Comparison of ENCODE assay signal across 11 cellular contexts in genomic region chr17:8243827-8244226, GRCh38.
DNase-seq lines count a peak whose midpoint lies in the region; TF ChIP-seq lines count a peak whose summit lies in the region.
"Had no signal": no experiment of that assay in that cellular context is flagged by ENCODE, and none has a peak within 500 bp of the region (broad histone marks: within the 10 kb centered on the region; RNA-seq: fewer than 3 reads in every experiment).

No MANE protein-coding gene starts in this region.

- peak; percentile 12 for TF ChIP-seq CTCF in GM12864 (IDR thresholded peaks at IDR 0.05; ENCODE audit: low read depth, low read length, missing control alignments)

- DNase-seq in GM12864 (ENCODE audit: low read depth) (no peak), RPMI8226 (peak; percentile 11), SKM-1 (lab: John Stamatoyannopoulos, UW; ENCODE audit: unreplicated experiment) (no peak), glomerular visceral epithelial cell (ENCODE audit: extremely low spot score) (no peak)
- peak; percentile 12 for DNase-seq in central memory CD4-positive, alpha-beta T cell
- DNase-seq: GDM1, H7, left ventricle myocardium inferior, NCI-H2171 had no signal

- no peak overlapping the region for H3K4me3 ChIP-seq in GM12864 (ENCODE audit: low read depth, low read length)
- H3K4me3 ChIP-seq: left ventricle myocardium inferior, SK-N-MC, thoracic aorta had no signal

Comparison
In these comparisons a context has a peak if more than half of its experiments do, and no peak if none do; other contexts are left out.
1. DNase-seq: peak in RPMI8226 (single experiment) and central memory CD4-positive, alpha-beta T cell (single experiment); none in GM12864 (single experiment), SKM-1 (single experiment) and glomerular visceral epithelial cell (single experiment).